Comparison of ENCODE assay signal across 2 cellular contexts in genomic region chr14:51535443-51536044, GRCh38.
TF ChIP-seq lines count a peak whose summit lies in the region.

No MANE protein-coding gene starts in this region.

TF ChIP-seq in SK-N-SH treated with all-trans-retinoic acid at 6 μM for 48 hours, 23 proteins besides CTCF, POLR2A, EP300 and RAD21:
- no peak for TF ChIP-seq TSHZ2 (CRISPR knock-in tag; IDR thresholded peaks at IDR 0.05)
- TF ChIP-seq ZNF8 (CRISPR knock-in tag; IDR thresholded peaks at IDR 0.05), result peak; percentile 97

TF ChIP-seq in SK-N-SH, 30 proteins besides CTCF, POLR2A, EP300 and RAD21 (continued from another document):
- TF ChIP-seq, protein P1, sequence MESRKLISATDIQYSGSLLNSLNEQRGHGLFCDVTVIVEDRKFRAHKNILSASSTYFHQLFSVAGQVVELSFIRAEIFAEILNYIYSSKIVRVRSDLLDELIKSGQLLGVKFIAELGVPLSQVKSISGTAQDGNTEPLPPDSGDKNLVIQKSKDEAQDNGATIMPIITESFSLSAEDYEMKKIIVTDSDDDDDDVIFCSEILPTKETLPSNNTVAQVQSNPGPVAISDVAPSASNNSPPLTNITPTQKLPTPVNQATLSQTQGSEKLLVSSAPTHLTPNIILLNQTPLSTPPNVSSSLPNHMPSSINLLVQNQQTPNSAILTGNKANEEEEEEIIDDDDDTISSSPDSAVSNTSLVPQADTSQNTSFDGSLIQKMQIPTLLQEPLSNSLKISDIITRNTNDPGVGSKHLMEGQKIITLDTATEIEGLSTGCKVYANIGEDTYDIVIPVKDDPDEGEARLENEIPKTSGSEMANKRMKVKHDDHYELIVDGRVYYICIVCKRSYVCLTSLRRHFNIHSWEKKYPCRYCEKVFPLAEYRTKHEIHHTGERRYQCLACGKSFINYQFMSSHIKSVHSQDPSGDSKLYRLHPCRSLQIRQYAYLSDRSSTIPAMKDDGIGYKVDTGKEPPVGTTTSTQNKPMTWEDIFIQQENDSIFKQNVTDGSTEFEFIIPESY (IDR thresholded peaks at IDR 0.05; ENCODE audit: borderline replicate concordance, low read depth), result no peak
- TF ChIP-seq EZH2phosphoT487 (IDR thresholded peaks at IDR 0.05; ENCODE audit: borderline replicate concordance, low read depth), result no peak
- no peak for TF ChIP-seq REST (IDR thresholded peaks at IDR 0.05; ENCODE audit: low read depth, low read length)
- TF ChIP-seq FOXM1 (IDR thresholded peaks at IDR 0.05; ENCODE audit: low read depth), result no peak
- TF ChIP-seq NFIC (IDR thresholded peaks at IDR 0.05; ENCODE audit: borderline replicate concordance), result no peak
- no peak for TF ChIP-seq TAF1 (IDR thresholded peaks at IDR 0.05; ENCODE audit: borderline replicate concordance, low read depth, low read length)
- TF ChIP-seq RCOR1 (IDR thresholded peaks at IDR 0.05; ENCODE audit: low read length), result no peak
- no peak for TF ChIP-seq MEF2A (IDR thresholded peaks at IDR 0.05; ENCODE audit: borderline replicate concordance, low read depth)
- no peak for TF ChIP-seq TEAD4 (IDR thresholded peaks at IDR 0.05; ENCODE audit: borderline replicate concordance, insufficient read depth)
- TF ChIP-seq JUND (IDR thresholded peaks at IDR 0.05), result no peak
- TF ChIP-seq POLR2AphosphoS5 (IDR thresholded peaks at IDR 0.05; ENCODE audit: low read depth, low read length), result no peak
- no peak for TF ChIP-seq FOXJ3 (CRISPR knock-in tag; IDR thresholded peaks at IDR 0.05)
- TF ChIP-seq USF2 (IDR thresholded peaks at IDR 0.05; ENCODE audit: borderline replicate concordance, low read depth, low read length), result no peak
TF ChIP-seq in SK-N-SH: peak in this region for 0.
